17 cellular contexts compared by ENCODE assay signal in the genomic region with DNA sequence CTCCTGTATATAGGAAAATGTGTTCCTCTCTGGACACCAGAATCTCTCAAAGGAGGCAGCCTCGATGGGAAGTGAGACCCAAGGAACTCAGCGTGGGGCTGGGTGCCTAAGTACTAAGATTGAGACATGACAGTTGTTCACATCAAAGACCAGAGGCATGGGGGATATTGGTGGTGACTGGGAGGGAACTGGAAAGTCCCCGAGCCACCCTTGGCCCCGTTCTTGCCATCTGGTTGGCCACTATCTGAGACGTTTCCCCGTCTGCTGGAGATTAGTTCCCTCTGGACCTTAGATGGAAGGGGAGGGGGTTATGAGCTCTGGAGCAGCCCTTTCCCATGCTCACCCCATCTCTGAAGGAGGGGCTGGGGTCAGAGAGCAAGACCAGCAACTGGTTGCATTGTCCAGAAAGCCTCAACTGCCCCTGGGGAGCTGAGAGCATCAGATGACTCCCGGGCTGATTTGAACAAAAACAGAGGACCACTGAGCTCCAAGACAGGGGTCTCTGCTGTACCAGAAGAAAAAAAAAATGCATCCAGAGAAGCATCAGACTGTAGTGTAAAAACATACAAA. TPM values are rescaled to one million over a fixed set of nuclear protein-coding genes. Genes with fewer than 3 reads are reported as not detected.
DNase-seq lines count a peak whose midpoint lies in the region; ATAC-seq and TF ChIP-seq lines count a peak whose summit lies in the region.
"Had no signal": no experiment of that assay in that cellular context is flagged by ENCODE, and none has a peak within 500 bp of the region (broad histone marks: within the 10 kb centered on the region; RNA-seq: fewer than 3 reads in every experiment).

No MANE protein-coding gene starts in this region.

- DNase-seq in RWPE1 (ENCODE audit: low spot score) (no peak), left ventricle myocardium superior (no peak), sciatic nerve (ENCODE audit: low spot score) (no peak), DMS79 (lab: John Stamatoyannopoulos, UW) (no peak), GM19238 (ENCODE audit: insufficient read length, low spot score) (no peak)
- DNase-seq in naive thymus-derived CD4-positive, alpha-beta T cell, result no peak
- DNase-seq: activated CD4-positive, alpha-beta T cell treated with anti-CD3 and anti-CD28 coated beads for 1 hour; activated naive CD8-positive, alpha-beta T cell treated with anti-CD3 and anti-CD28 coated beads, Interleukin-2, amount 50 U/mL, for 24 hours; activated T-cell treated with anti-CD3 and anti-CD28 coated beads, Interleukin-2, amount 50 U/mL, for 1 hour; cerebellar nuclear complex; NCI-H1930; NCI-H526; T-helper 2 cell had no signal

- H3K27ac Mint-ChIP-seq in naive thymus-derived CD4-positive, alpha-beta T cell, result no peak overlapping the region
- H3K27ac Mint-ChIP-seq: activated naive CD8-positive, alpha-beta T cell treated with anti-CD3 and anti-CD28 coated beads, Interleukin-2, amount 50 U/mL, for 24 hours had no signal

- no peak overlapping the region; the same call in 1 of the 2 replicates for H3K9ac ChIP-seq in BLaER1

- peak overlapping the region; percentile 46 for H3K27ac ChIP-seq in BLaER1
- H3K27ac ChIP-seq in RWPE1, result peak overlapping the region; percentile 9; the same call in 1 of the 2 replicates
- H3K27ac ChIP-seq in naive thymus-derived CD4-positive, alpha-beta T cell (ENCODE audit: low read depth, low read length), result no peak overlapping the region
- H3K27ac ChIP-seq: testis had no signal

- peaks cover 0 to 6% (median 0%) of the 10 kb centered on the region in 5 donors for H3K27me3 Mint-ChIP-seq in naive thymus-derived CD4-positive, alpha-beta T cell
- H3K27me3 Mint-ChIP-seq: activated naive CD8-positive, alpha-beta T cell treated with anti-CD3 and anti-CD28 coated beads, Interleukin-2, amount 50 U/mL, for 24 hours had no signal

- POLR2A ChIA-PET in RWPE1 (lab: Yijun Ruan, JAX; ENCODE audit: low non-redundant PET), result no interaction called here
- POLR2A ChIA-PET in naive thymus-derived CD4-positive, alpha-beta T cell (lab: Charles Lee), result no interaction called here

- peaks cover 56% of the 10 kb centered on the region for H3K4me1 ChIP-seq in BLaER1
- peaks cover 2 to 7% of the 10 kb centered on the region in 2 donors for H3K4me1 ChIP-seq in naive thymus-derived CD4-positive, alpha-beta T cell (ENCODE audit: control insufficient read depth in 2 of 2, insufficient read depth in 2 of 2, low read length in 2 of 2)
- H3K4me1 ChIP-seq: testis had no signal

- CTCF ChIA-PET in RWPE1 (lab: Yijun Ruan, JAX), result no interaction called here
- CTCF ChIA-PET in naive thymus-derived CD4-positive, alpha-beta T cell (lab: Charles Lee), result interaction anchor here (1.4 kb wide), 1 partner anchor 28 kb away, joined by 3 read pairs; no protein-coding TSS in a partner anchor

- ATAC-seq in left ventricle myocardium superior (peak; percentile 36), sciatic nerve (peak; percentile 21), HG02678 (IDR thresholded peaks at IDR 0.05; ENCODE audit: unreplicated experiment) (no peak)
- no peak for ATAC-seq in naive thymus-derived CD4-positive, alpha-beta T cell
- ATAC-seq: activated naive CD8-positive, alpha-beta T cell treated with anti-CD3 and anti-CD28 coated beads, Interleukin-2, amount 50 U/mL, for 24 hours had no signal

- no peak overlapping the region for H3K4me3 Mint-ChIP-seq in naive thymus-derived CD4-positive, alpha-beta T cell
- H3K4me3 Mint-ChIP-seq: activated naive CD8-positive, alpha-beta T cell treated with anti-CD3 and anti-CD28 coated beads, Interleukin-2, amount 50 U/mL, for 24 hours had no signal

- peak overlapping the region; percentile 53 for H3K4me2 ChIP-seq in BLaER1

- H3K36me3 ChIP-seq in BLaER1, result no peaks in the 10 kb centered on the region
- no peaks in the 10 kb centered on the region for H3K36me3 ChIP-seq in naive thymus-derived CD4-positive, alpha-beta T cell (ENCODE audit: control insufficient read depth in 2 of 3, insufficient read depth in 3 of 3, low read length in 3 of 3)
- H3K36me3 ChIP-seq: MG63 had no signal

- H3K27me3 ChIP-seq in BLaER1, result no peaks in the 10 kb centered on the region
- H3K27me3 ChIP-seq in naive thymus-derived CD4-positive, alpha-beta T cell (ENCODE audit: control insufficient read depth in 2 of 2, insufficient read depth in 2 of 2, low read length in 2 of 2), result no peaks in the 10 kb centered on the region
- H3K27me3 ChIP-seq: MG63, testis had no signal

- 0 out of 2 replicates have a peak, but pooled peaks cover 4% of the 10 kb centered on the region for H3K9me3 ChIP-seq in BLaER1
- H3K9me3 ChIP-seq in naive thymus-derived CD4-positive, alpha-beta T cell (ENCODE audit: control insufficient read depth in 2 of 3, low read length in 3 of 3), result no peaks in the 10 kb centered on the region
- H3K9me3 ChIP-seq: MG63, testis had no signal

- intact Hi-C loops in left ventricle myocardium superior (cut with micrococcal nuclease) (no loop called here), sciatic nerve (cut with DNase I) (no loop called here)
- intact Hi-C loops in naive thymus-derived CD4-positive, alpha-beta T cell (cut with micrococcal nuclease), result no loop called here

- H4K20me1 ChIP-seq in BLaER1, result no peaks in the 10 kb centered on the region

- no peak overlapping the region for H3K4me3 ChIP-seq in BLaER1
- H3K4me3 ChIP-seq in naive thymus-derived CD4-positive, alpha-beta T cell (ENCODE audit: low read length), result no peak overlapping the region
- H3K4me3 ChIP-seq: MG63, testis had no signal

- H3K9me3 Mint-ChIP-seq in naive thymus-derived CD4-positive, alpha-beta T cell, result peaks cover 0 to 2% (median 0%) of the 10 kb centered on the region in 11 donors
- H3K9me3 Mint-ChIP-seq: activated naive CD8-positive, alpha-beta T cell treated with anti-CD3 and anti-CD28 coated beads, Interleukin-2, amount 50 U/mL, for 24 hours had no signal

- H3K4me1 Mint-ChIP-seq in naive thymus-derived CD4-positive, alpha-beta T cell, result peaks cover 0 to 15% (median 10%) of the 10 kb centered on the region in 7 donors

- TF ChIP-seq CTCF in RWPE1 (conservative IDR thresholded peaks at IDR 0.05; ENCODE audit: low read depth), result no peak

- no peaks in the 10 kb centered on the region for H3K36me3 Mint-ChIP-seq in naive thymus-derived CD4-positive, alpha-beta T cell

RNA-seq across cellular contexts. Expression of gene FBLN7, which starts 11.8 kb away (rescaled TPM):
- total RNA-seq in left ventricle myocardium superior (0.32 TPM), sciatic nerve (2.3 TPM)
- total RNA-seq in naive thymus-derived CD4-positive, alpha-beta T cell, result 10 to 100 TPM; 12.1 to 36.3 (median 20.5) TPM
- polyA plus RNA-seq in naive thymus-derived CD4-positive, alpha-beta T cell, result 10 to 100 TPM; 21.0 to 29.0 TPM

Comparison
In these comparisons a context has a peak if more than half of its experiments do, and no peak if none do; other contexts are left out.
1. ATAC-seq: peak in left ventricle myocardium superior (single experiment) and sciatic nerve (single experiment); none in naive thymus-derived CD4-positive, alpha-beta T cell (single experiment) and HG02678 (single experiment).